12 cellular contexts compared by ENCODE assay signal in the genomic region with DNA sequence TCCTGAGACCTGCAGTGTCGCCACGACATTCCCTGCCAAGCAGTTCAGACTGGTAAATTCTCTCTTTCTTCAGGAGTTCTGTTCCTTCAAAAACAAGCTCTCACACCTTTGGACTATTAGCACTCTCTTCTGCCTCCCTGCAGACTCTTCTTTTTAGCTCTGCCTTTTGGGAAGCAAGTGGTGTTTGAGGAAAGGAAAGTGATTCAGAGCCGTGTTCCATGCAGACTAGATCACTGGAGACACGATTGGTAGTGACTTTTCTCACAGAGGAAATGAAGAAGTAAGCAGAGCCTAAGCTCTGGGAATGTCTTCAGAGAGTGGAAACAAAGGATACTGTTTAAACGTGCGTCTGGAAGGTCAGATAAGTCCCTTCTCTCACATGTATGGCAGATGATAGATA.
DNase-seq lines count a peak whose midpoint lies in the region; ATAC-seq and TF ChIP-seq lines count a peak whose summit lies in the region.
"Had no signal": no experiment of that assay in that cellular context is flagged by ENCODE, and none has a peak within 500 bp of the region (broad histone marks: within the 10 kb centered on the region; RNA-seq: fewer than 3 reads in every experiment).

No MANE protein-coding gene starts in this region.

- H3K4me3 ChIP-seq in MG63 (no peak overlapping the region), mesenchymal stem cell (ENCODE audit: insufficient read depth in 1 of 2, low read depth in 1 of 2, low read length in 2 of 2) (peak overlapping the region in 1 of 2 experiments; percentile 63), upper lobe of left lung (no peak overlapping the region)
- H3K4me3 ChIP-seq: dorsolateral prefrontal cortex had no signal

- no peak overlapping the region for H2BK15ac ChIP-seq in mesenchymal stem cell (ENCODE audit: low read depth, poor library complexity, severe bottlenecking)

- peak overlapping the region in 1 of 2 experiments; percentile 2 for H3K18ac ChIP-seq in mesenchymal stem cell (ENCODE audit: low read depth in 1 of 2, low read length in 2 of 2)

- H3K14ac ChIP-seq in mesenchymal stem cell (ENCODE audit: low read length in 2 of 2), result no peak overlapping the region

- no peaks in the 10 kb centered on the region for H3K79me1 ChIP-seq in mesenchymal stem cell (replicated peaks; ENCODE audit: low read length, poor library complexity, severe bottlenecking)

- no peak for TF ChIP-seq CTCF in upper lobe of left lung (IDR thresholded peaks at IDR 0.05)

- H3K23ac ChIP-seq in mesenchymal stem cell (ENCODE audit: low read length in 2 of 2), result no peak overlapping the region

- peak in 2 of 4 donors; percentile 42 to 45 for TF ChIP-seq EP300 in upper lobe of left lung (IDR thresholded peaks at IDR 0.05)

- peak overlapping the region; percentile 52 for H3K9ac ChIP-seq in mesenchymal stem cell (ENCODE audit: low read length)

- no peak overlapping the region for H2BK120ac ChIP-seq in mesenchymal stem cell (ENCODE audit: low read depth, low read length)

- H4K8ac ChIP-seq in mesenchymal stem cell (ENCODE audit: low read length), result no peak overlapping the region

- H3K4me1 ChIP-seq in mesenchymal stem cell (ENCODE audit: control insufficient read depth, insufficient read depth, low read depth, low read length) (no peaks in the 10 kb centered on the region), upper lobe of left lung (peaks cover 20 to 27% (median 24%) of the 10 kb centered on the region in 4 donors)

- no peaks in the 10 kb centered on the region for H3K27me3 ChIP-seq in MG63
- no peaks in the 10 kb centered on the region for H3K27me3 ChIP-seq in mesenchymal stem cell (ENCODE audit: control insufficient read depth in 1 of 2, insufficient read depth in 1 of 2, low read length in 2 of 2)
- no peaks in the 10 kb centered on the region for H3K27me3 ChIP-seq in upper lobe of left lung
- H3K27me3 ChIP-seq: dorsolateral prefrontal cortex had no signal

- DNase-seq in MG63, result peak; percentile 12
- DNase-seq in epithelial cell of prostate (ENCODE audit: low read depth, low spot score), result no peak
- DNase-seq in mesenchymal stem cell, result peak; percentile 56
- DNase-seq in upper lobe of left lung, result no peak
- no peak for DNase-seq in HuH-7 (ENCODE audit: low spot score)
- no peak for DNase-seq in SKM-1 (lab: John Stamatoyannopoulos, UW; ENCODE audit: unreplicated experiment)
- DNase-seq: activated CD4-positive, alpha-beta T cell treated with anti-CD3 and anti-CD28 coated beads, Interleukin-2, amount 50 U/mL, for 4 hours; activated naive CD4-positive, alpha-beta T cell treated with anti-CD3 and anti-CD28 coated beads for 36 hours; dorsolateral prefrontal cortex; H7 had no signal

- TF ChIP-seq POLR2A in upper lobe of left lung (IDR thresholded peaks at IDR 0.05) (peak in 1 of 4 donors; percentile 6), GM18505 (IDR thresholded peaks at IDR 0.05; ENCODE audit: borderline replicate concordance, extremely low read depth, insufficient read depth, insufficient read length) (no peak)

- H3K27ac ChIP-seq in epithelial cell of prostate, result peak overlapping the region; percentile 92
- H3K27ac ChIP-seq in mesenchymal stem cell (ENCODE audit: low read length, poor library complexity, severe bottlenecking), result no peak overlapping the region
- peak overlapping the region; percentile 55 to 69 (median 64) for H3K27ac ChIP-seq in upper lobe of left lung

- H4K91ac ChIP-seq in mesenchymal stem cell (ENCODE audit: low read length), result no peak overlapping the region

- no peak overlapping the region for H3K4me2 ChIP-seq in mesenchymal stem cell (ENCODE audit: low read length, poor library complexity, severe bottlenecking)

- WGBS in mesenchymal stem cell, result 45% methylated on average over 6 of the region's 6 CpGs
- WGBS in upper lobe of left lung, 2 donors, result 54 to 57% methylated on average over 6 of the region's 6 CpGs

- no peak overlapping the region for H2BK5ac ChIP-seq in mesenchymal stem cell (ENCODE audit: low read depth, low read length, poor library complexity, severe bottlenecking)

- no peaks in the 10 kb centered on the region for H3K36me3 ChIP-seq in MG63
- peaks cover 0 to 3% of the 10 kb centered on the region in 2 experiments for H3K36me3 ChIP-seq in mesenchymal stem cell (ENCODE audit: control insufficient read depth in 1 of 2, insufficient read depth in 2 of 2, low read depth in 1 of 2, low read length in 2 of 2)
- H3K36me3 ChIP-seq in upper lobe of left lung, result no peaks in the 10 kb centered on the region

- no peak overlapping the region for H2BK12ac ChIP-seq in mesenchymal stem cell (ENCODE audit: low read length in 2 of 2)

- no peak overlapping the region for H3K4ac ChIP-seq in mesenchymal stem cell (ENCODE audit: low read depth in 1 of 2, low read length in 2 of 2)

- ATAC-seq in upper lobe of left lung (ENCODE audit: low FRiP score in 2 of 2) (peak in 1 of 2 donors; percentile 55), GM18505 (IDR thresholded peaks at IDR 0.05; ENCODE audit: unreplicated experiment) (no peak), HG02884 (IDR thresholded peaks at IDR 0.05; ENCODE audit: unreplicated experiment) (no peak)

- no peak overlapping the region for H2AK5ac ChIP-seq in mesenchymal stem cell (ENCODE audit: low read length, severe bottlenecking)

- H3K9me3 ChIP-seq in MG63 (no peaks in the 10 kb centered on the region), mesenchymal stem cell (ENCODE audit: control insufficient read depth, low read length) (no peaks in the 10 kb centered on the region), upper lobe of left lung (no peaks in the 10 kb centered on the region)

- no peak overlapping the region for H2AFZ ChIP-seq in mesenchymal stem cell (ENCODE audit: low read depth, low read length)

Comparison
In these comparisons a context has a peak if more than half of its experiments do, and no peak if none do; other contexts are left out.
1. DNase-seq: peak in MG63 (single experiment) and mesenchymal stem cell (single experiment); none in epithelial cell of prostate (single experiment), upper lobe of left lung (0 of 2), HuH-7 (single experiment) and SKM-1 (single experiment).